Comparison of ENCODE assay signal across 8 cellular contexts in genomic region chr2:205682239-205683021, GRCh38. TPM values are rescaled to one million over a fixed set of nuclear protein-coding genes. Genes with fewer than 3 reads are reported as not detected.
DNase-seq lines count a peak whose midpoint lies in the region; ATAC-seq, FAIRE-seq and TF ChIP-seq lines count a peak whose summit lies in the region.

TSS of gene NRP2 (plus strand) at chr2:205682501. CDS start at chr2:205683291, 790 bp downstream.

- H3K4me1 Mint-ChIP-seq in activated CD4-positive, alpha-beta memory T cell treated with anti-CD3 and anti-CD28 coated beads, Interleukin-2, amount 10 ng/mL, durations not matched to agents 7 days and 5 days = peaks cover 41% of the 10 kb centered on the region

- no peaks in the 10 kb centered on the region for H3K36me3 Mint-ChIP-seq in activated CD4-positive, alpha-beta memory T cell treated with anti-CD3 and anti-CD28 coated beads, Interleukin-2, amount 10 ng/mL, durations not matched to agents 7 days and 5 days (ENCODE audit: low read depth)

- peak; percentile 43 to 89 for TF ChIP-seq POLR2A in H1 (IDR thresholded peaks at IDR 0.05; ENCODE audit: control extremely low read depth in 1 of 2, low read depth in 2 of 2, low read length in 2 of 2)

- H3K27ac Mint-ChIP-seq in activated CD4-positive, alpha-beta memory T cell treated with anti-CD3 and anti-CD28 coated beads, Interleukin-2, amount 10 ng/mL, durations not matched to agents 7 days and 5 days = no peak within 1 kb of the TSS

- peak within 1 kb of the TSS; percentile 94 for H2BK12ac ChIP-seq in H1 (ENCODE audit: low read depth, low read length)

- H4K20me1 ChIP-seq in H1 (replicated peaks in 1 of 2; ENCODE audit: control insufficient read depth in 1 of 2, insufficient read depth in 2 of 2, low read length in 2 of 2) = no peaks in the 10 kb centered on the region

- no peak within 1 kb of the TSS for H3K23ac ChIP-seq in H1 (ENCODE audit: insufficient read length)

- FAIRE-seq in H1 (lab: Jason Lieb, UNC) = no peak

- no peak within 1 kb of the TSS for H3K56ac ChIP-seq in H1 (replicated peaks; ENCODE audit: insufficient read length, low read depth, low read length)

- H3K4me2 ChIP-seq in H1 (ENCODE audit: insufficient read depth in 1 of 2, low read depth in 2 of 2, low read length in 2 of 2) = peak within 1 kb of the TSS; percentile 91 to 97

- peak within 1 kb of the TSS; percentile 57 to 77 (median 62) for H3K4me3 ChIP-seq in H1 (ENCODE audit: extremely low read depth in 1 of 4, insufficient read depth in 2 of 4, low read depth in 3 of 4, low read length in 4 of 4)
- H3K4me3 ChIP-seq in lower lobe of right lung = peak within 1 kb of the TSS; percentile 79

- H3K9me3 ChIP-seq in H1 (ENCODE audit: insufficient read depth in 2 of 2, low read depth in 1 of 2, low read length in 1 of 2) (no peaks in the 10 kb centered on the region), lower lobe of right lung (no peaks in the 10 kb centered on the region)

- H3K23me2 ChIP-seq in H1 (ENCODE audit: low read depth, low read length) = peaks cover 24% of the 10 kb centered on the region

- peak within 1 kb of the TSS; percentile 77 for H3K4me3 Mint-ChIP-seq in activated CD4-positive, alpha-beta memory T cell treated with anti-CD3 and anti-CD28 coated beads, Interleukin-2, amount 10 ng/mL, durations not matched to agents 7 days and 5 days

- H2AFZ ChIP-seq in H1 (ENCODE audit: low read length) = peak within 1 kb of the TSS; percentile 57; the same call in 1 of the 2 replicates

- peak within 1 kb of the TSS; percentile 29; the same call in 1 of the 2 replicates for H2AK5ac ChIP-seq in H1 (ENCODE audit: low read depth, low read length)

- H3K27ac ChIP-seq in H1 (ENCODE audit: low read depth, low read length) (no peak within 1 kb of the TSS; the same call in 1 of the 2 replicates), lower lobe of right lung (peak within 1 kb of the TSS; percentile 80)

- H2BK20ac ChIP-seq in H1 (ENCODE audit: low read length) = peak within 1 kb of the TSS; percentile 68; the same call in 1 of the 2 replicates

- no peak within 1 kb of the TSS for H3K4ac ChIP-seq in H1 (replicated peaks; ENCODE audit: insufficient read length, low read depth, low read length)

- peaks cover 4 to 43% (median 34%) of the 10 kb centered on the region in 4 experiments; a peak in 6 of 7 replicates for H3K27me3 ChIP-seq in H1 (replicated peaks in 1 of 4; ENCODE audit: control insufficient read depth in 3 of 4, extremely low read depth in 1 of 4, insufficient read depth in 3 of 4, low read length in 3 of 4)
- peaks cover 11% of the 10 kb centered on the region for H3K27me3 ChIP-seq in lower lobe of right lung (ENCODE audit: low read depth)

- H4K91ac ChIP-seq in H1 (replicated peaks; ENCODE audit: insufficient read length, low read length) = peak within 1 kb of the TSS; percentile 97

- peak within 1 kb of the TSS; percentile 64; the same call in 1 of the 2 replicates for H2BK5ac ChIP-seq in H1 (ENCODE audit: low read depth, low read length)

- TF ChIP-seq RAD21 in H1 (IDR thresholded peaks at IDR 0.05 in 1 of 2, conservative IDR thresholded peaks at IDR 0.05 in 1 of 2; ENCODE audit: low read depth in 2 of 2, low read length in 2 of 2) = no peak; a peak in 1 of 4 replicates

- peak within 1 kb of the TSS; percentile 35 to 68 (median 60); a peak in 6 of 7 replicates for H3K9ac ChIP-seq in H1 (replicated peaks in 1 of 4; ENCODE audit: extremely low read depth in 1 of 4, low read depth in 3 of 4, low read length in 3 of 4)

- H3K36me3 ChIP-seq in H1 (ENCODE audit: control insufficient read depth in 2 of 4, insufficient read depth in 4 of 4, low read length in 3 of 4) (no peaks in the 10 kb centered on the region), lower lobe of right lung (no peaks in the 10 kb centered on the region)

- peak within 1 kb of the TSS; percentile 11 for H4K5ac ChIP-seq in H1 (ENCODE audit: insufficient read length, low read depth, low read length)

- TF ChIP-seq CTCF in H1 (IDR thresholded peaks at IDR 0.05; ENCODE audit: control extremely low read depth in 1 of 3, insufficient read depth in 1 of 3, low read depth in 1 of 3, low read length in 3 of 3) (no peak), lower lobe of right lung (IDR thresholded peaks at IDR 0.05) (no peak)

- peaks cover 3% of the 10 kb centered on the region; the same call in 1 of the 2 replicates for H3K79me1 ChIP-seq in H1 (ENCODE audit: low read depth, low read length)

- TF ChIP-seq EP300 in H1 (IDR thresholded peaks at IDR 0.05; ENCODE audit: borderline replicate concordance in 1 of 2, low read depth in 2 of 2, low read length in 2 of 2) = no peak; a peak in 1 of 3 replicates

- CTCF ChIA-PET in activated CD4-positive, alpha-beta memory T cell treated with anti-CD3 and anti-CD28 coated beads, Interleukin-2, amount 10 ng/mL, durations not matched to agents 7 days and 5 days (lab: Charles Lee) = interaction anchor here (2.3 kb wide), 1 partner anchor 810 kb away, joined by 8 read pairs; no protein-coding TSS in a partner anchor
- CTCF ChIA-PET in H1 (lab: Charles Lee; ENCODE audit: partially characterized antibody) = interaction anchor here (0.8 to 2.6 kb wide), 12 partner anchors 11 to 1358 kb away, joined by 3 to 8 read pairs (median 3); no protein-coding TSS in a partner anchor

- H3K14ac ChIP-seq in H1 (ENCODE audit: insufficient read length) = no peak within 1 kb of the TSS

- H2BK120ac ChIP-seq in H1 (replicated peaks; ENCODE audit: low read depth, low read length) = peak within 1 kb of the TSS; percentile 9

- H3K18ac ChIP-seq in H1 (ENCODE audit: extremely low read depth, low read length) = peak within 1 kb of the TSS; percentile 88

- DNase-seq in Ammon's horn (ENCODE audit: low spot score) (peak; percentile 91), NCI-H69 (lab: John Stamatoyannopoulos, UW) (peak; percentile 87), H1 (ENCODE audit: low read depth in 1 of 2, low spot score in 2 of 2) (peak; percentile 70 to 83), lower lobe of right lung (peak; percentile 87)
- DNase-seq in activated CD4-positive, alpha-beta memory T cell treated with anti-CD3 and anti-CD28 coated beads, Interleukin-2, amount 10 ng/mL, durations not matched to agents 7 days and 5 days = peak; percentile 65
- DNase-seq in stimulated activated CD4-positive, alpha-beta T cell treated with anti-CD3 and anti-CD28 coated beads, TNF-alpha, amount 100 ng/mL, for 4 hours (ENCODE audit: low read depth in 3 of 3) = peak in 2 of 3 experiments; percentile 16 to 20

- intact Hi-C loops in lower lobe of right lung (cut with DNase I) = no loop called here

- peaks cover 7 to 27% (median 16%) of the 10 kb centered on the region in 4 experiments for H3K4me1 ChIP-seq in H1 (replicated peaks in 1 of 4; ENCODE audit: control insufficient read depth in 3 of 4, insufficient read depth in 4 of 4, low read length in 3 of 4)
- H3K4me1 ChIP-seq in lower lobe of right lung = peaks cover 36% of the 10 kb centered on the region

- H3K27me3 Mint-ChIP-seq in activated CD4-positive, alpha-beta memory T cell treated with anti-CD3 and anti-CD28 coated beads, Interleukin-2, amount 10 ng/mL, durations not matched to agents 7 days and 5 days = peaks cover 72% of the 10 kb centered on the region

- H3K79me2 ChIP-seq in H1 (ENCODE audit: control insufficient read depth in 1 of 2, insufficient read depth in 2 of 2, low read length in 2 of 2) = peaks cover 0 to 27% of the 10 kb centered on the region in 2 experiments; a peak in 2 of 4 replicates

- peak within 1 kb of the TSS; percentile 69; the same call in 1 of the 2 replicates for H4K8ac ChIP-seq in H1 (ENCODE audit: extremely low read depth, insufficient read depth, low read length)

- POLR2A ChIA-PET in activated CD4-positive, alpha-beta memory T cell treated with anti-CD3 and anti-CD28 coated beads, Interleukin-2, amount 10 ng/mL, durations not matched to agents 7 days and 5 days (lab: Charles Lee) = interaction anchor here (0.8 kb wide), 1 partner anchor 25 kb away, joined by 3 read pairs; no protein-coding TSS in a partner anchor
- POLR2A ChIA-PET in H1 (lab: Charles Lee; ENCODE audit: partially characterized antibody) = interaction anchor here (0.6 to 2.1 kb wide), 8 partner anchors 13 to 468 kb away, joined by 3 to 11 read pairs (median 4); no protein-coding TSS in a partner anchor

- WGBS in H1 (ENCODE audit: extremely low coverage in 1 of 2, insufficient coverage in 1 of 2, insufficient read length in 1 of 2, insufficient replicate concordance in 2 of 2, low coverage in 1 of 2, low lambda C conversion rate in 2 of 2, missing lambda C conversion rate in 1 of 2), 2 experiments = 3% methylated on average over 44 of the region's 71 CpGs; no CpG with 5 or more reads in 1 of the 2 experiments

- H3K9me3 Mint-ChIP-seq in activated CD4-positive, alpha-beta memory T cell treated with anti-CD3 and anti-CD28 coated beads, Interleukin-2, amount 10 ng/mL, durations not matched to agents 7 days and 5 days = no peaks in the 10 kb centered on the region

- H2BK15ac ChIP-seq in H1 (ENCODE audit: low read length) = peak within 1 kb of the TSS; percentile 100; the same call in 1 of the 2 replicates

- ATAC-seq in GM19328 (IDR thresholded peaks at IDR 0.05; ENCODE audit: unreplicated experiment) (peak; percentile 63), HG03354 (IDR thresholded peaks at IDR 0.05; ENCODE audit: poor library complexity, severe bottlenecking, unreplicated experiment) (peak; percentile 71), lower lobe of right lung (peak; percentile 81 to 87)

TF ChIP-seq in H1, 55 proteins besides CTCF, POLR2A, EP300 and RAD21 (continues in another document):
- no peak for TF ChIP-seq TEAD4 (IDR thresholded peaks at IDR 0.05; ENCODE audit: low read depth, low read length)
- TF ChIP-seq RFX5 (IDR thresholded peaks at IDR 0.05; ENCODE audit: borderline replicate concordance, low read depth, low read length) = no peak
- no peak for TF ChIP-seq KDM5A (IDR thresholded peaks at IDR 0.05; ENCODE audit: low read length)
- no peak for TF ChIP-seq POU5F1 (IDR thresholded peaks at IDR 0.05; ENCODE audit: low read depth, low read length)
- no peak for TF ChIP-seq HDAC6 (IDR thresholded peaks at IDR 0.05; ENCODE audit: low read depth, low read length)
- peak; percentile 39 for TF ChIP-seq CTBP2 (IDR thresholded peaks at IDR 0.05; ENCODE audit: borderline replicate concordance, insufficient read depth, insufficient read length, low read length)

RNA-seq across cellular contexts. Expression of gene NRP2, which starts in this region (rescaled TPM):
- 1 to 10 TPM; 1.4 to 2.3 TPM for total RNA-seq in activated CD4-positive, alpha-beta memory T cell treated with anti-CD3 and anti-CD28 coated beads, Interleukin-2, amount 10 ng/mL, durations not matched to agents 7 days and 5 days
- 36.9 and 37.8 TPM in 2 replicates for total RNA-seq in H1 (2021; fragmentation: NEBNext Ultra II Directional; extraction: Animal tissue kit (Norgen Biotek cat#: 25700))
- 26.7 and 32.0 TPM in 2 replicates for polyA plus RNA-seq in H1 (2011; rRNA removed)
- 23.9 TPM for polyA plus RNA-seq in H1 (2011; cell fraction: cytosol; rRNA removed)
- polyA plus RNA-seq in H1 (2011; cell fraction: nucleus; rRNA removed) = 56.3 TPM
- 35.4 to 38.0 TPM (median 37.0 TPM) in 4 replicates for polyA plus RNA-seq in H1 (2012, experiment 1 of 2)
- polyA plus RNA-seq in H1 (2012, experiment 2 of 2) = 10.6 TPM
- polyA plus RNA-seq in H1 (2013, experiment 1 of 2) = 46.7 TPM
- polyA plus RNA-seq in H1 (2013, experiment 2 of 2) = 42.5 TPM
- 78.9 and 87.3 TPM in 2 replicates for polyA minus RNA-seq in H1 (2011; rRNA and poly(A)+ RNA removed)
- 24.7 TPM for polyA minus RNA-seq in H1 (2011; cell fraction: cytosol; rRNA and poly(A)+ RNA removed)
- 82.2 TPM for polyA minus RNA-seq in H1 (2011; cell fraction: nucleus; rRNA and poly(A)+ RNA removed)
- total RNA-seq in lower lobe of right lung = 67.5 TPM

Comparison
In these comparisons a context has a peak if more than half of its experiments do, and no peak if none do; other contexts are left out.
1. RNA of gene NRP2 (total RNA-seq): 67.5 TPM in lower lobe of right lung (single experiment) and 36.9 to 37.8 TPM in H1; 1.4 to 2.3 TPM in activated CD4-positive, alpha-beta memory T cell treated with anti-CD3 and anti-CD28 coated beads, Interleukin-2, amount 10 ng/mL, durations not matched to agents 7 days and 5 days; every median in the first group is over 10 times any median in the second.
2. DNase-seq: peak in every context shown above with its lines; median percentile 91 in Ammon's horn; 87 in NCI-H69; 87 in lower lobe of right lung; 76 in H1; 65 in activated CD4-positive, alpha-beta memory T cell treated with anti-CD3 and anti-CD28 coated beads, Interleukin-2, amount 10 ng/mL, durations not matched to agents 7 days and 5 days; 18 in stimulated activated CD4-positive, alpha-beta T cell treated with anti-CD3 and anti-CD28 coated beads, TNF-alpha, amount 100 ng/mL, for 4 hours.
3. Peak in every context shown above with its lines, with median percentiles within 50 percentile points of each other: ATAC-seq.